20 cellular contexts compared by ENCODE assay signal in the genomic region with DNA sequence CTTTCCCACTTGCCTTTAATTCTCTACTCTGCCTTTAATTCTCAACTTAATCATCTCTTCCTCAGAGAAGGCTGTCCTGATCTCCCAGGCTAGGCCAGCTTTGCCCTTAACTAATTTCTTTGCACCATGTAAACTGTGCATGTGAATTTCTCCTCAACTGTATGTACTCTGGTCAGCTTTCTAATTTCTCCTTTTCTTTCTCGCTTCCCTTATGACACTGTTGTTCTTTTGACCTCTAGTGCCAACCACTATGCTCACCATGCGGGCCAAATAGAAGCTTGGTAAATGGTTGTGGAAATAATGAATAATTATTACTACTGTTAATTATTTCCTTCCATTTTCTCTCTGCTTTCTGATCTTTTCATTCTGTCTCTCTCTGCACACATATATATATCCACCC.
"Had no signal": no experiment of that assay in that cellular context is flagged by ENCODE, and none has a peak within 500 bp of the region (broad histone marks: within the 10 kb centered on the region; RNA-seq: fewer than 3 reads in every experiment).

No MANE protein-coding gene starts in this region.

- DNase-seq: KBM-7, NCI-H1092, NCI-H1105 treated with DMSO at 0.1 percent for 48 hours, NCI-H1417 treated with DMSO at 0.1 percent for 48 hours, NCI-H146, NCI-H1694 treated with DMSO at 0.1 percent for 48 hours, NCI-H1930, NCI-H2081, NCI-H2107, NCI-H2227 treated with DMSO at 0.1 percent for 48 hours, NCI-H510A, NCI-H524 treated with DMSO at 0.1 percent for 48 hours, NCI-H69, NCI-H774, Right ventricle myocardium superior, RPMI8226, SIG-M5, SK-N-SH, SW 1271, T-cell had no signal

- H3K27ac Mint-ChIP-seq: T-cell had no signal

- H3K4me1 Mint-ChIP-seq: T-cell had no signal

- ATAC-seq: T-cell had no signal

- H3K36me3 Mint-ChIP-seq: T-cell had no signal

- H3K4me3 Mint-ChIP-seq: T-cell had no signal
